Comparison of ENCODE assay signal across 24 cellular contexts in the genomic region with DNA sequence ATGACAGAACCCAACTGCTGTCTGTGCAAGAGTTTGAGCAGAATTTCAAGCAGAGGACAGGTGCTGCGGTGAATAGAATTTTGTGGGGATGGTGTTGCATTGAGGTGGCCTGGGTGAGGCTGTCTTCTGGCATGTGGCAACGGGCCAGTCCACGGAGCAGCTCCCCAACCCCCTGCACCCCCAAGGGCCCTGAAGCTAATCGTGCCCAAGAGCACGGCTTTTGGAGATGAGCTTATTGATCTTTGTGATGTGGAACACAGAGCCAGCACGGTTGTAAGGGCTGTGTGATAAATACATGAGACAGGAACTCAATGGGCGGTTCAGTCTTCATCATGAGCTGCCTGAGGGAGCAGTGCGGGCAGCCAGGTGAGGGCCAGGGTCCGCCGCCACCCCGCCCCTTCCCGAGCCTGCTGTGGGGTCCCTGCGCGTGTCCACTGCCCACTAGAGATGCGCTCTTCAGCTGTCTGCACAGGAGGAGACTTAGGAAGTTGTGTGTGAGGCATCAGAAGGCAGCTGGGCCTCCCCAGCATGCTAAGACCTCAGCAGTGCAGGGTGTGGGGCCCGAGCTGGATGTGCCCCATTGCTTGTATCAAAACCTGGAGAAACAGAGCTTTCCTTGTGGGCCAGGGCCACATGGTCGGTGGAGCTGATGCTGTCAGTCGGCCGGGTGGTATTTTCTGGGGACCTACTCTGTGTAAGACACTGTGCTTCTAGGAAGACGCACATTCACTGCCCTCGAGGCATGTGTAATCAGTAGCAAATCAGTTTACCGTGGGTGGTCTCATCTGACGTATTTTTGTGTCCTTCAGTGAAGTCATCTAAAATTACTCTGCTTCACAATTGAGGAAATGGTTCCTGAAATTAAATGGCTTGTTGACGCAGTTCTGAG.
"Had no signal": no experiment of that assay in that cellular context is flagged by ENCODE, and none has a peak within 500 bp of the region (broad histone marks: within the 10 kb centered on the region; RNA-seq: fewer than 3 reads in every experiment).

No MANE protein-coding gene starts in this region.

- H3K27me3 ChIP-seq: pancreas, tibial artery, upper lobe of left lung had no signal

- H3K4me3 ChIP-seq: coronary artery, heart left ventricle, lung, pancreas, prostate gland, skin epidermis, tibial artery, upper lobe of left lung had no signal

- H3K9me3 ChIP-seq: heart left ventricle, pancreas, prostate gland, tibial artery, upper lobe of left lung had no signal

- ATAC-seq: left colon; left ventricle myocardium superior; naive thymus-derived CD4-positive, alpha-beta T cell; sciatic nerve; stimulated activated naive CD8-positive, alpha-beta T cell treated with anti-CD3 and anti-CD28 coated beads, Interleukin-15, Interleukin-2, amounts not matched to agents 100 U/mL and 50 U/mL, for 24 hours had no signal

- H3K9me3 Mint-ChIP-seq: endodermal cell had no signal

- H3K27ac Mint-ChIP-seq: endodermal cell; naive thymus-derived CD4-positive, alpha-beta T cell had no signal

- H3K4me3 Mint-ChIP-seq: endodermal cell; naive thymus-derived CD4-positive, alpha-beta T cell had no signal

- H3K36me3 Mint-ChIP-seq: naive thymus-derived CD4-positive, alpha-beta T cell had no signal

- H3K36me3 ChIP-seq: heart left ventricle, pancreas, prostate gland, tibial artery, upper lobe of left lung had no signal

- H3K4me1 ChIP-seq: heart left ventricle, prostate gland, tibial artery, upper lobe of left lung had no signal

- H3K27ac ChIP-seq: coronary artery, heart left ventricle, pancreas, prostate gland, skin epidermis, tibial artery, upper lobe of left lung had no signal

- FAIRE-seq: endothelial cell of umbilical vein, pancreas had no signal

- DNase-seq: central memory CD4-positive, alpha-beta T cell; effector CD4-positive, alpha-beta T cell; endodermal cell; erythroblast; foreskin melanocyte; heart left ventricle; hippocampal formation; left colon; left ventricle myocardium superior; mesenchymal stem cell; naive thymus-derived CD4-positive, alpha-beta T cell; nucleus accumbens; pancreas; retina; stimulated activated CD4-positive, alpha-beta T cell treated with anti-CD3 and anti-CD28 coated beads, Interleukin-2, amount 100 ng/mL, for 48 hours; stimulated activated naive CD8-positive, alpha-beta T cell treated with anti-CD3 and anti-CD28 coated beads, Interleukin-15, Interleukin-2, amounts not matched to agents 100 U/mL and 50 U/mL, for 24 hours; tibial artery had no signal

- H3K4me1 Mint-ChIP-seq: naive thymus-derived CD4-positive, alpha-beta T cell had no signal
